ENCODE assay signal across 8 cellular contexts in genomic region chr14:80959448-80960006, GRCh38. TPM values are rescaled to one million over a fixed set of nuclear protein-coding genes. Genes with fewer than 3 reads are reported as not detected.
A peak's percentile ranks its signal among the peaks of the same experiment; 100 is the strongest.
DNase-seq lines count a peak whose midpoint lies in the region; ATAC-seq, FAIRE-seq and TF ChIP-seq lines count a peak whose summit lies in the region.

No MANE protein-coding gene starts in this region.

- H3K9me3 ChIP-seq in transverse colon = no peaks in the 10 kb centered on the region

- FAIRE-seq in colon (lab: Jason Lieb, UNC) = peak; percentile 68

- peaks cover 24% of the 10 kb centered on the region for H3K27me3 ChIP-seq in transverse colon

- peak; percentile 95 for ATAC-seq in GM19043 (IDR thresholded peaks at IDR 0.05; ENCODE audit: low read depth, unreplicated experiment)
- ATAC-seq in HG03139 (IDR thresholded peaks at IDR 0.05; ENCODE audit: unreplicated experiment) = peak; percentile 99

- H3K4me1 ChIP-seq in transverse colon = peaks cover 0 to 11% (median 9%) of the 10 kb centered on the region in 4 donors

- TF ChIP-seq CTCF in CD14-positive monocyte (IDR thresholded peaks at IDR 0.05) (no peak), transverse colon (IDR thresholded peaks at IDR 0.05) (no peak)

- peak overlapping the region in 1 of 7 donors; percentile 15 for H3K27ac Mint-ChIP-seq in CD14-positive monocyte

- H3K27ac ChIP-seq in transverse colon = peak overlapping the region in 3 of 4 donors; percentile 12 to 46 (median 43)

- peaks cover 34% of the 10 kb centered on the region for H3K4me1 Mint-ChIP-seq in CD14-positive monocyte

- no peak for TF ChIP-seq EP300 in transverse colon (IDR thresholded peaks at IDR 0.05; ENCODE audit: low read depth)

- H3K36me3 ChIP-seq in transverse colon = no peaks in the 10 kb centered on the region

- TF ChIP-seq POLR2A in transverse colon (IDR thresholded peaks at IDR 0.05) = no peak

- peaks cover 0 to 3% (median 0%) of the 10 kb centered on the region in 7 donors for H3K9me3 Mint-ChIP-seq in CD14-positive monocyte

- DNase-seq in CD14-positive monocyte (ENCODE audit: low spot score) (no peak), OCI-M1 (lab: John Stamatoyannopoulos, UW) (peak; percentile 68), transverse colon (peak; percentile 46), SW 1271 (lab: John Stamatoyannopoulos, UW) (no peak), NCI-H2196 (lab: John Stamatoyannopoulos, UW; ENCODE audit: unreplicated experiment) (no peak)

- in situ Hi-C loops in transverse colon (cut with MboI; ENCODE audit: low pct_ligation_motif_present in 1 of 4, low pct_unique_long_range_greater_than_20kb in 1 of 4, low sequenced_read_pairs in 3 of 4) = loop anchor here in 2 of 4 donors (10.0 to 25.0 kb wide), 2 partner anchors 215 to 503 kb away; no protein-coding TSS in a partner anchor

- whole genome bisulfite sequencing in transverse colon (ENCODE audit: low coverage in 1 of 2), 2 donors = 31 to 34% methylated on average over 4 to 5 of the region's 5 CpGs

- H3K4me3 Mint-ChIP-seq in CD14-positive monocyte = peak overlapping the region; percentile 34 to 65

- H3K36me3 Mint-ChIP-seq in CD14-positive monocyte = no peaks in the 10 kb centered on the region

- no peak overlapping the region for H3K4me3 ChIP-seq in transverse colon

- peaks cover 3 to 14% (median 12%) of the 10 kb centered on the region in 3 donors for H3K27me3 Mint-ChIP-seq in CD14-positive monocyte (ENCODE audit: low read depth in 3 of 3)

- intact Hi-C loops in CD14-positive monocyte (cut with micrococcal nuclease) (loop anchor here in 1 of 2 donors (10.0 kb wide), 1 partner anchor 205 kb away; no protein-coding TSS in a partner anchor), transverse colon (cut with DNase I; ENCODE audit: low total_unique reads) (no loop called here)

RNA-seq across cellular contexts. Expression of gene TSHR, which starts 4.1 kb away (rescaled TPM):
- polyA plus RNA-seq in CD14-positive monocyte = not detected
- 1 to 10 TPM in 2 of 4 donors, under 1 TPM in 2; 0.37 to 2.4 (median 0.85) TPM for total RNA-seq in transverse colon

RNA-seq across cellular contexts. Expression of gene CEP128, which starts 18.0 kb away (rescaled TPM):
- under 1 TPM; 0.41 to 0.62 TPM for polyA plus RNA-seq in CD14-positive monocyte
- 1 to 10 TPM; 1.9 to 9.7 (median 4.0) TPM for total RNA-seq in transverse colon

Comparison
In these comparisons a context has a peak if more than half of its experiments do, and no peak if none do; other contexts are left out.
1. DNase-seq: peak in OCI-M1 (single experiment) and transverse colon (single experiment); none in CD14-positive monocyte (single experiment), SW 1271 (0 of 2) and NCI-H2196 (single experiment).